Comparison of ENCODE assay signal across 8 cellular contexts in the genomic region with DNA sequence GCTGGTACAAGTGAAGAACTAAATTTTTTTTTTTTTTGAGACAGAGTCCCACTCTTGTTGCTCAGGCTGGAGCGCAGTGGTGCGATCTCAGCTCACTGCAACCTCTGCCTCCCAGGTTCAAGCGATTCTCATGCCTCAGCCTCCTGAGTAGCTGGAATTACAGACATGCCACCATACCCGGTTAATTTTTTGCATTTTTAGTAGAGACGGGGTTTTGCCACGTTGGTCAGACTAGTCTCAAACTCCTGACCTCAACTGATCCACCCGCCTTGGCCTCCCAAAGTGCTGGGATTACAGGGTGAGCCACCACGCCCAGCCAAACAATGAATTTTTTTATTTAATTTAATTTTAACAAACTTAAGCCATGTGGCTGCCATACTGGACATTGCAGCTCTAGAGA. TPM values are rescaled to one million over a fixed set of nuclear protein-coding genes. Genes with fewer than 3 reads are reported as not detected.
A peak's percentile ranks its signal among the peaks of the same experiment; 100 is the strongest.
DNase-seq lines count a peak whose midpoint lies in the region; ATAC-seq and TF ChIP-seq lines count a peak whose summit lies in the region.
"Not testable (repeated sequence)": the region's sequence is repeated elsewhere in the genome, so short reads cannot be mapped to it uniquely, and the experiment has no call there.

No MANE protein-coding gene starts in this region.

- H3K36me3 Mint-ChIP-seq in activated T-cell treated with anti-CD3 and anti-CD28 coated beads, Interleukin-2, amount 50 U/mL, for 4 hours (ENCODE audit: insufficient read depth), result peaks cover 33% of the 10 kb centered on the region
- peaks cover 13% of the 10 kb centered on the region for H3K36me3 Mint-ChIP-seq in chondrocyte (ENCODE audit: low read depth)
- H3K36me3 Mint-ChIP-seq in naive thymus-derived CD4-positive, alpha-beta T cell, result peaks cover 0 to 25% (median 14%) of the 10 kb centered on the region in 5 donors

- not testable (repeated sequence) for H3K27ac ChIP-seq in HEK293 (ENCODE audit: extremely low read depth, low read depth, low read length); Peyer's patch; naive thymus-derived CD4-positive, alpha-beta T cell (ENCODE audit: low read depth, low read length)
- H3K27ac ChIP-seq in heart right ventricle (peak overlapping the region in 1 of 10 donors; percentile 91), skin epidermis (peak overlapping the region in 3 of 21 experiments; percentile 83 to 93 (median 90))

- intact Hi-C loops in heart right ventricle (cut with DNase I); naive thymus-derived CD4-positive, alpha-beta T cell (cut with micrococcal nuclease): not testable (repeated sequence)

- peak overlapping the region; percentile 89 for H3K4me3 ChIP-seq in BE2C (ENCODE audit: low read depth, low read length)
- peak overlapping the region; percentile 97 for H3K4me3 ChIP-seq in HEK293 (ENCODE audit: low read depth, low read length)
- H3K4me3 ChIP-seq in Peyer's patch, result peak overlapping the region in 3 of 4 donors; percentile 79 to 98 (median 85)
- H3K4me3 ChIP-seq in heart right ventricle, result peak overlapping the region in 7 of 10 donors; percentile 74 to 100 (median 99)
- peak overlapping the region; percentile 96 for H3K4me3 ChIP-seq in naive thymus-derived CD4-positive, alpha-beta T cell (ENCODE audit: low read length)
- H3K4me3 ChIP-seq in skin epidermis, result peak overlapping the region in 5 of 7 experiments; percentile 73 to 94 (median 83)

- not testable (repeated sequence) for H3K4me1 ChIP-seq in BE2C; HEK293 (ENCODE audit: control insufficient read depth, insufficient read depth, low read length)
- H3K4me1 ChIP-seq in Peyer's patch (peaks cover 0 to 22% (median 6%) of the 10 kb centered on the region in 4 donors), heart right ventricle (peaks cover 3 to 55% (median 23%) of the 10 kb centered on the region in 9 donors)
- H3K4me1 ChIP-seq in naive thymus-derived CD4-positive, alpha-beta T cell (ENCODE audit: control insufficient read depth in 2 of 2, insufficient read depth in 2 of 2, low read length in 2 of 2), result peaks cover 12 to 20% of the 10 kb centered on the region in 2 donors

- not testable (repeated sequence) for H3K27me3 Mint-ChIP-seq in activated T-cell treated with anti-CD3 and anti-CD28 coated beads, Interleukin-2, amount 50 U/mL, for 4 hours (ENCODE audit: low read depth); chondrocyte (ENCODE audit: low read depth); naive thymus-derived CD4-positive, alpha-beta T cell

- ATAC-seq in activated T-cell treated with anti-CD3 and anti-CD28 coated beads, Interleukin-2, amount 50 U/mL, for 4 hours; heart right ventricle; naive thymus-derived CD4-positive, alpha-beta T cell: not testable (repeated sequence)

- TF ChIP-seq CTCF in BE2C (IDR thresholded peaks at IDR 0.05; ENCODE audit: low read depth, low read length); HEK293 (tag by site-specific recombination; IDR thresholded peaks at IDR 0.05); Peyer's patch (IDR thresholded peaks at IDR 0.05); chondrocyte (IDR thresholded peaks at IDR 0.05); heart right ventricle (IDR thresholded peaks at IDR 0.05): not testable (repeated sequence)

- DNase-seq in BE2C; Peyer's patch; activated T-cell treated with anti-CD3 and anti-CD28 coated beads, Interleukin-2, amount 50 U/mL, for 4 hours; chondrocyte (ENCODE audit: low spot score); heart right ventricle; naive thymus-derived CD4-positive, alpha-beta T cell: not testable (repeated sequence)

- not testable (repeated sequence) for H3K27ac Mint-ChIP-seq in chondrocyte (ENCODE audit: unreplicated experiment)
- H3K27ac Mint-ChIP-seq in naive thymus-derived CD4-positive, alpha-beta T cell, result peak overlapping the region in 6 of 9 donors; percentile 83 to 93 (median 90)

- H3K4me1 Mint-ChIP-seq in activated T-cell treated with anti-CD3 and anti-CD28 coated beads, Interleukin-2, amount 50 U/mL, for 4 hours (ENCODE audit: low read depth), result peaks cover 39% of the 10 kb centered on the region
- H3K4me1 Mint-ChIP-seq in chondrocyte (ENCODE audit: low read depth), result peaks cover 47% of the 10 kb centered on the region
- peaks cover 14 to 45% (median 30%) of the 10 kb centered on the region in 7 donors for H3K4me1 Mint-ChIP-seq in naive thymus-derived CD4-positive, alpha-beta T cell

- not testable (repeated sequence) for H3K27me3 ChIP-seq in BE2C; Peyer's patch; heart right ventricle; naive thymus-derived CD4-positive, alpha-beta T cell (ENCODE audit: control insufficient read depth in 2 of 2, insufficient read depth in 2 of 2, low read length in 2 of 2)

- POLR2A ChIA-PET in HEK293 (lab: Yijun Ruan, JAX), result interaction anchor here (1.1 to 6.5 kb wide), 3 partner anchors 7 to 106 kb away, joined by 3 to 59 read pairs (median 3); partner anchors contain the start of gene RPLP0
- POLR2A ChIA-PET in naive thymus-derived CD4-positive, alpha-beta T cell (lab: Charles Lee), result interaction anchor here (1.2 to 10.5 kb wide), 4 partner anchors 8 to 97 kb away, joined by 3 to 182 read pairs (median 24); partner anchors contain the start of genes RNU4-1, RNU4-2 and RPLP0

- 87% methylated on average over 8 of the region's 8 CpGs for WGBS in heart right ventricle, 2 donors

- H3K9me3 ChIP-seq in BE2C; HEK293 (ENCODE audit: control insufficient read depth, insufficient read depth, low read depth, low read length); Peyer's patch; heart right ventricle; naive thymus-derived CD4-positive, alpha-beta T cell (ENCODE audit: control insufficient read depth in 2 of 3, low read length in 3 of 3): not testable (repeated sequence)

- H3K4me3 Mint-ChIP-seq in activated T-cell treated with anti-CD3 and anti-CD28 coated beads, Interleukin-2, amount 50 U/mL, for 4 hours, result peak overlapping the region; percentile 94
- peak overlapping the region; percentile 83 for H3K4me3 Mint-ChIP-seq in chondrocyte (ENCODE audit: unreplicated experiment)
- peak overlapping the region; percentile 82 to 96 (median 90) for H3K4me3 Mint-ChIP-seq in naive thymus-derived CD4-positive, alpha-beta T cell

- CTCF ChIA-PET in HEK293 (lab: Yijun Ruan, JAX), result not testable (repeated sequence)
- CTCF ChIA-PET in naive thymus-derived CD4-positive, alpha-beta T cell (lab: Charles Lee), result interaction anchor here (0.9 to 1.2 kb wide), 2 partner anchors 35 to 72 kb away, joined by 4 read pairs; partner anchors contain the start of gene PXN

- not testable (repeated sequence) for TF ChIP-seq POLR2A in Peyer's patch (IDR thresholded peaks at IDR 0.05)

- H3K9me3 Mint-ChIP-seq in activated T-cell treated with anti-CD3 and anti-CD28 coated beads, Interleukin-2, amount 50 U/mL, for 4 hours; chondrocyte (ENCODE audit: low read depth); naive thymus-derived CD4-positive, alpha-beta T cell: not testable (repeated sequence)

- H3K36me3 ChIP-seq in BE2C (peaks cover 69% of the 10 kb centered on the region), HEK293 (ENCODE audit: control insufficient read depth in 2 of 2, insufficient read depth in 1 of 2, low read length in 2 of 2) (peaks cover 28 to 61% of the 10 kb centered on the region in 2 experiments), Peyer's patch (peaks cover 0 to 44% (median 0%) of the 10 kb centered on the region in 3 donors), heart right ventricle (peaks cover 0 to 62% (median 32%) of the 10 kb centered on the region in 9 donors)
- H3K36me3 ChIP-seq in naive thymus-derived CD4-positive, alpha-beta T cell (ENCODE audit: control insufficient read depth in 2 of 3, insufficient read depth in 3 of 3, low read length in 3 of 3), result peaks cover 8 to 49% (median 18%) of the 10 kb centered on the region in 3 experiments

RNA-seq across cellular contexts. Expression of gene GCN1, which starts 1.2 kb away (rescaled TPM):
- polyA plus RNA-seq in BE2C (2012; ENCODE audit: insufficient read depth, insufficient read length, low read depth), result 108 TPM
- total RNA-seq in Peyer's patch (100 to 1,000 TPM in 3 of 4 donors, 10 to 100 TPM in 1; 64.1 to 171 (median 126) TPM), chondrocyte (92.3 to 137 TPM (median 97.5 TPM) in 3 replicates), heart right ventricle (10 to 100 TPM; 30.4 to 41.3 (median 35.0) TPM)
- 100 to 1,000 TPM; 192 to 204 (median 200) TPM for total RNA-seq in activated T-cell treated with anti-CD3 and anti-CD28 coated beads, Interleukin-2, amount 50 U/mL, for 4 hours
- polyA plus RNA-seq in heart right ventricle, result 10 to 100 TPM in 1 of 2 donors, 1 to 10 TPM in 1; 9.7 to 17.2 TPM
- total RNA-seq in naive thymus-derived CD4-positive, alpha-beta T cell, result 100 to 1,000 TPM in 4 of 5 experiments, 10 to 100 TPM in 1; 90.6 to 142 (median 132) TPM
- polyA plus RNA-seq in naive thymus-derived CD4-positive, alpha-beta T cell, result 10 to 100 TPM; 20.3 to 36.4 TPM

RNA-seq across cellular contexts. Expression of gene RPLP0, which starts 7.6 kb away (rescaled TPM):
- polyA plus RNA-seq in BE2C (2012; ENCODE audit: insufficient read depth, insufficient read length, low read depth), result 4,768 TPM
- total RNA-seq in Peyer's patch (1,000 to 10,000 TPM; 1,101 to 2,555 (median 1,343) TPM), chondrocyte (1,691 to 2,186 TPM (median 1,706 TPM) in 3 replicates), heart right ventricle (1,000 to 10,000 TPM in 1 of 10 donors, 100 to 1,000 TPM in 9; 578 to 1,255 (median 694) TPM)
- total RNA-seq in activated T-cell treated with anti-CD3 and anti-CD28 coated beads, Interleukin-2, amount 50 U/mL, for 4 hours, result 1,000 to 10,000 TPM; 4,185 to 4,369 (median 4,226) TPM
- polyA plus RNA-seq in heart right ventricle, result 1,000 to 10,000 TPM in 1 of 2 donors, 100 to 1,000 TPM in 1; 852 to 3,129 TPM
- 1,000 to 10,000 TPM; 1,375 to 2,107 (median 1,573) TPM for total RNA-seq in naive thymus-derived CD4-positive, alpha-beta T cell
- polyA plus RNA-seq in naive thymus-derived CD4-positive, alpha-beta T cell, result 1,000 to 10,000 TPM; 1,871 to 2,384 TPM
